15 cellular contexts compared by ENCODE assay signal in the genomic region with DNA sequence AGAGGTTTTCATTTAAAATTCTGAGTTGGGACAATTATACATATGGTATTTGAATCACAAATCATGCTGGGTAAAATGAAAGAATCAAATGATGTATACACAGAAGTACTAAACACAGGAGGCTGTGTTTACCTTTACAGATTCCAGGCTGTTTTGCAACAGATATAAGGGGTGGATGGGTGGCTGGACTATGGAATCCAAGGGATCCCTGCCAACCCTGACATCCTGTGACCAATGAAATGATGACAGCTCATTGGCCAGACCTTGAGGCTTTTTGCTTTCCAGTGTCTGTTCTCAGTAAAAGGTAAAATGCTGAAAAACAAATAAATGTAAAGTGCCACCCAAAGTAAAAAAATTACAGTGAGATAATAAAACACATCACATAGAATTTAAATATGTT. TPM values are rescaled to one million over a fixed set of nuclear protein-coding genes. Genes with fewer than 3 reads are reported as not detected.
A peak's percentile ranks its signal among the peaks of the same experiment; 100 is the strongest.
DNase-seq lines count a peak whose midpoint lies in the region; ATAC-seq, FAIRE-seq and TF ChIP-seq lines count a peak whose summit lies in the region.
"Had no signal": no experiment of that assay in that cellular context is flagged by ENCODE, and none has a peak within 500 bp of the region (broad histone marks: within the 10 kb centered on the region; RNA-seq: fewer than 3 reads in every experiment).

No MANE protein-coding gene starts in this region.

- H3K27ac ChIP-seq in right atrium auricular region: peak overlapping the region in 1 of 2 donors; percentile 21
- peak overlapping the region in 3 of 5 donors; percentile 6 to 42 (median 39) for H3K27ac ChIP-seq in adrenal gland

- peak; percentile 62 for ATAC-seq in Right ventricle myocardium inferior

- H3K9me3 ChIP-seq in right atrium auricular region (no peaks in the 10 kb centered on the region), adrenal gland (replicated peaks in 1 of 3) (no peaks in the 10 kb centered on the region)

- no peaks in the 10 kb centered on the region for H3K27me3 ChIP-seq in right atrium auricular region
- no peaks in the 10 kb centered on the region for H3K27me3 ChIP-seq in adrenal gland

- intact Hi-C loops in Right ventricle myocardium inferior (cut with DNase I) (loop anchor here (10.0 kb wide), 1 partner anchor 62 kb away; no protein-coding TSS in a partner anchor), adrenal gland (cut with DNase I) (no loop called here)

- no peak overlapping the region for H3K27ac Mint-ChIP-seq in T-helper 2 cell treated with Interferon-gamma antibody and Interleukin-4, amounts not matched to agents 5 μg/mL and 100 μg/mL, for 36 hours
- H3K27ac Mint-ChIP-seq: activated T-cell treated with anti-CD3 and anti-CD28 coated beads, Interleukin-2, amount 50 U/mL, for 24 hours had no signal

- no peaks in the 10 kb centered on the region for H3K4me1 Mint-ChIP-seq in T-helper 2 cell treated with Interferon-gamma antibody and Interleukin-4, amounts not matched to agents 5 μg/mL and 100 μg/mL, for 36 hours (ENCODE audit: low read depth)
- H3K4me1 Mint-ChIP-seq: neural crest cell had no signal

- H3K27me3 Mint-ChIP-seq in T-helper 2 cell treated with Interferon-gamma antibody and Interleukin-4, amounts not matched to agents 5 μg/mL and 100 μg/mL, for 36 hours (ENCODE audit: low read depth): no peaks in the 10 kb centered on the region
- H3K27me3 Mint-ChIP-seq: activated T-cell treated with anti-CD3 and anti-CD28 coated beads, Interleukin-2, amount 50 U/mL, for 24 hours had no signal

- H3K36me3 ChIP-seq in right atrium auricular region (no peaks in the 10 kb centered on the region), adrenal gland (replicated peaks in 1 of 2) (no peaks in the 10 kb centered on the region)

- H3K4me1 ChIP-seq in right atrium auricular region (peaks cover 0 to 5% of the 10 kb centered on the region in 2 donors), adrenal gland (replicated peaks in 1 of 2) (peaks cover 16 to 17% of the 10 kb centered on the region in 2 donors)

- no peak overlapping the region for H3K4me3 Mint-ChIP-seq in T-helper 2 cell treated with Interferon-gamma antibody and Interleukin-4, amounts not matched to agents 5 μg/mL and 100 μg/mL, for 36 hours
- H3K4me3 Mint-ChIP-seq: activated T-cell treated with anti-CD3 and anti-CD28 coated beads, Interleukin-2, amount 50 U/mL, for 24 hours; neural crest cell had no signal

- no peak for TF ChIP-seq CTCF in right atrium auricular region (IDR thresholded peaks at IDR 0.05)
- no peak for TF ChIP-seq CTCF in adrenal gland (IDR thresholded peaks at IDR 0.05)

- no peaks in the 10 kb centered on the region for H3K9me3 Mint-ChIP-seq in T-helper 2 cell treated with Interferon-gamma antibody and Interleukin-4, amounts not matched to agents 5 μg/mL and 100 μg/mL, for 36 hours
- H3K9me3 Mint-ChIP-seq: activated T-cell treated with anti-CD3 and anti-CD28 coated beads, Interleukin-2, amount 50 U/mL, for 24 hours had no signal

- H3K4me3 ChIP-seq in right atrium auricular region (no peak overlapping the region), adrenal gland (peak overlapping the region in 1 of 4 donors; percentile 10)

- TF ChIP-seq POLR2A in adrenal gland (IDR thresholded peaks at IDR 0.05): no peak

- no peak for FAIRE-seq in GM19239 (lab: Jason Lieb, UNC)

- H3K36me3 Mint-ChIP-seq in T-helper 2 cell treated with Interferon-gamma antibody and Interleukin-4, amounts not matched to agents 5 μg/mL and 100 μg/mL, for 36 hours (ENCODE audit: low read depth): no peaks in the 10 kb centered on the region

- DNase-seq in Right ventricle myocardium inferior (ENCODE audit: missing footprints) (no peak), right atrium auricular region (ENCODE audit: low spot score) (no peak), adrenal gland (peak; percentile 63 to 85 (median 75)), glomerular visceral epithelial cell (ENCODE audit: extremely low spot score) (peak; percentile 6), GM19239 (ENCODE audit: insufficient read length, low spot score) (no peak), SHP77 treated with DMSO at 0.1 percent for 48 hours (lab: John Stamatoyannopoulos, UW) (no peak)
- no peak for DNase-seq in activated naive CD4-positive, alpha-beta T cell treated with anti-CD3 and anti-CD28 coated beads, Interleukin-2, amount 50 U/mL, for 16 hours
- DNase-seq in T-helper 2 cell treated with Interferon-gamma antibody and Interleukin-4, amounts not matched to agents 5 μg/mL and 100 μg/mL, for 36 hours (ENCODE audit: low spot score): no peak
- DNase-seq: activated T-cell treated with anti-CD3 and anti-CD28 coated beads, Interleukin-2, amount 50 U/mL, for 24 hours; NCI-H1694 treated with DMSO at 0.1 percent for 48 hours; OCI-M1; stimulated activated CD4-positive, alpha-beta T cell treated with anti-CD3 and anti-CD28 coated beads, Interleukin-1b, Interleukin-23, amount 100 ng/mL, for 48 hours had no signal

RNA-seq across cellular contexts. Expression of a gene that starts 3.3 kb away (rescaled TPM):
- not detected for total RNA-seq in Right ventricle myocardium inferior
- not detected for total RNA-seq in right atrium auricular region
- not detected for total RNA-seq in adrenal gland
- polyA plus RNA-seq in adrenal gland: under 1 TPM in 1 of 3 donors, not detected in 2; 0.08 TPM
- total RNA-seq: A673, chondrocyte, neural crest cell had no signal

Comparison
In these comparisons a context has a peak if more than half of its experiments do, and no peak if none do; other contexts are left out.
1. DNase-seq: peak in adrenal gland (7 of 7) and glomerular visceral epithelial cell (single experiment); none in Right ventricle myocardium inferior (single experiment), right atrium auricular region (single experiment), activated naive CD4-positive, alpha-beta T cell treated with anti-CD3 and anti-CD28 coated beads, Interleukin-2, amount 50 U/mL, for 16 hours (single experiment), GM19239 (single experiment), SHP77 treated with DMSO at 0.1 percent for 48 hours (single experiment) and T-helper 2 cell treated with Interferon-gamma antibody and Interleukin-4, amounts not matched to agents 5 μg/mL and 100 μg/mL, for 36 hours (single experiment).